Comparison of ENCODE assay signal across 13 cellular contexts in the genomic region with DNA sequence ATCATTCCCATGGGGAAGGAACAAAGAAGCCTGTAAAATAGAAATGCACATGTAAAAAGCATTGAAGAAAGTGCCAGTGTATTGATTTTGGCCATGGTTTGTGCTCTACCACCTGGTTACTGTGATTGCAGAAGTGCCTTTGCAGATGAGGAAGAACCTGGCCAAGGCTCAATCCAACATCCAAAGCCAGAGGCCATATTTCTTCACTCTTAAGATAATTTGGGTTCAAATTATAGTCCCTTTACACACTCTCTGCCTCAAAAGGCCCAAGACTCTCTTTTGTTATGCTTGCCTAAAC.
DNase-seq lines count a peak whose midpoint lies in the region; ATAC-seq, FAIRE-seq and TF ChIP-seq lines count a peak whose summit lies in the region.
"Had no signal": no experiment of that assay in that cellular context is flagged by ENCODE, and none has a peak within 500 bp of the region (broad histone marks: within the 10 kb centered on the region; RNA-seq: fewer than 3 reads in every experiment).

No MANE protein-coding gene starts in this region.

- H3K4me1 Mint-ChIP-seq in nephron progenitor cell: peaks cover 24% of the 10 kb centered on the region
- H3K4me1 Mint-ChIP-seq: activated naive CD8-positive, alpha-beta T cell treated with anti-CD3 and anti-CD28 coated beads, Interleukin-2, amount 10 ng/mL, durations not matched to agents 7 days and 5 days; CD4-positive, alpha-beta memory T cell had no signal

- FAIRE-seq in GM12891 (lab: Jason Lieb, UNC): no peak

- no peaks in the 10 kb centered on the region for H3K4me1 ChIP-seq in OCI-LY7 (ENCODE audit: insufficient read depth, low read length, poor library complexity, severe bottlenecking)

- peaks cover 3% of the 10 kb centered on the region for H3K9me3 Mint-ChIP-seq in nephron progenitor cell

- peak; percentile 41 for ATAC-seq in GM18502 (IDR thresholded peaks at IDR 0.05; ENCODE audit: poor library complexity, unreplicated experiment)
- ATAC-seq in GM19351 (IDR thresholded peaks at IDR 0.05; ENCODE audit: unreplicated experiment): peak; percentile 37
- peak; percentile 15 for ATAC-seq in HG03025 (IDR thresholded peaks at IDR 0.05; ENCODE audit: low FRiP score, unreplicated experiment)
- ATAC-seq in GM21390 (IDR thresholded peaks at IDR 0.05; ENCODE audit: unreplicated experiment): no peak
- ATAC-seq: activated CD8-positive, alpha-beta T cell treated with anti-CD3 and anti-CD28 coated beads, Interleukin-2, amount 10 ng/mL, durations not matched to agents 7 days and 5 days had no signal

- H3K27ac ChIP-seq in epithelial cell of prostate (peak overlapping the region; percentile 61), OCI-LY7 (ENCODE audit: low read depth, low read length, poor library complexity, severe bottlenecking) (no peak overlapping the region)

- no peak overlapping the region for H3K4me2 ChIP-seq in OCI-LY7 (ENCODE audit: low read length)

- no TSS peak for BruUV-seq in OCI-LY7 (replicated peaks; lab: Mats Ljungman, UMichigan)

- no peaks in the 10 kb centered on the region for H3K9me2 ChIP-seq in OCI-LY7 (ENCODE audit: insufficient read depth, low read length)

- H3K4me3 ChIP-seq in OCI-LY7 (ENCODE audit: low read depth, low read length, poor library complexity, severe bottlenecking): no peak overlapping the region

- intact Hi-C loops in OCI-LY7 (cut with micrococcal nuclease; ENCODE audit: unreplicated experiment): loop anchor here (5.0 kb wide), 1 partner anchor 116 kb away; no protein-coding TSS in a partner anchor

- H4K20me1 ChIP-seq in OCI-LY7 (ENCODE audit: insufficient read depth, low read length): no peaks in the 10 kb centered on the region

- POLR2A ChIA-PET in OCI-LY7 (lab: Charles Lee): no interaction called here

- no peaks in the 10 kb centered on the region for H3K9me3 ChIP-seq in OCI-LY7 (ENCODE audit: low read length)

- H3K27ac Mint-ChIP-seq in nephron progenitor cell: no peak overlapping the region
- H3K27ac Mint-ChIP-seq: activated CD8-positive, alpha-beta T cell treated with anti-CD3 and anti-CD28 coated beads, Interleukin-2, amount 10 ng/mL, durations not matched to agents 7 days and 5 days; activated naive CD8-positive, alpha-beta T cell treated with anti-CD3 and anti-CD28 coated beads, Interleukin-2, amount 10 ng/mL, durations not matched to agents 7 days and 5 days; CD4-positive, alpha-beta memory T cell; T-helper 1 cell treated with Interleukin-12 subunit alpha and Interleukin-12 subunit beta and Interleukin-4 antibody, amounts not matched to agents 30 μg/mL and 1 μg/mL, for 36 hours had no signal

- TF ChIP-seq POLR2A in GM12891 (IDR thresholded peaks at IDR 0.05; ENCODE audit: low read depth, low read length): no peak

- H3K27me3 Mint-ChIP-seq in nephron progenitor cell (ENCODE audit: low read depth, poor library complexity): peaks cover 13% of the 10 kb centered on the region

- TF ChIP-seq CTCF in OCI-LY7 (conservative IDR thresholded peaks at IDR 0.05; ENCODE audit: low read length) (no peak), nephron progenitor cell (IDR thresholded peaks at IDR 0.05) (no peak)

- no peaks in the 10 kb centered on the region for H3K36me3 Mint-ChIP-seq in nephron progenitor cell (ENCODE audit: low read depth)
- H3K36me3 Mint-ChIP-seq: activated naive CD8-positive, alpha-beta T cell treated with anti-CD3 and anti-CD28 coated beads, Interleukin-2, amount 10 ng/mL, durations not matched to agents 7 days and 5 days; CD4-positive, alpha-beta memory T cell had no signal

- DNase-seq in epithelial cell of prostate (ENCODE audit: low read depth, low spot score): no peak
- no peak for DNase-seq in OCI-LY7 (ENCODE audit: low spot score)
- no peak for DNase-seq in GM12891 (ENCODE audit: insufficient read length, low spot score)
- no peak for DNase-seq in nephron progenitor cell
- DNase-seq: activated CD8-positive, alpha-beta T cell treated with anti-CD3 and anti-CD28 coated beads, Interleukin-2, amount 10 ng/mL, durations not matched to agents 7 days and 5 days; activated naive CD8-positive, alpha-beta T cell treated with anti-CD3 and anti-CD28 coated beads, Interleukin-2, amount 10 ng/mL, durations not matched to agents 7 days and 5 days; CD4-positive, alpha-beta memory T cell; NCI-H748 treated with DMSO at 0.1 percent for 48 hours had no signal

- no peak overlapping the region; the same call in 1 of the 2 replicates for H2AFZ ChIP-seq in OCI-LY7 (ENCODE audit: low read length)

- no peak overlapping the region for H3K4me3 Mint-ChIP-seq in nephron progenitor cell
- H3K4me3 Mint-ChIP-seq: activated CD8-positive, alpha-beta T cell treated with anti-CD3 and anti-CD28 coated beads, Interleukin-2, amount 10 ng/mL, durations not matched to agents 7 days and 5 days; activated naive CD8-positive, alpha-beta T cell treated with anti-CD3 and anti-CD28 coated beads, Interleukin-2, amount 10 ng/mL, durations not matched to agents 7 days and 5 days; CD4-positive, alpha-beta memory T cell; T-helper 1 cell treated with Interleukin-12 subunit alpha and Interleukin-12 subunit beta and Interleukin-4 antibody, amounts not matched to agents 30 μg/mL and 1 μg/mL, for 36 hours had no signal

- CTCF ChIA-PET in OCI-LY7 (lab: Charles Lee; ENCODE audit: unreplicated experiment): no interaction called here

- no peaks in the 10 kb centered on the region for H3K36me3 ChIP-seq in OCI-LY7 (ENCODE audit: insufficient read depth, low read length)

- no peaks in the 10 kb centered on the region for H3K79me2 ChIP-seq in OCI-LY7 (ENCODE audit: insufficient read depth, low read depth, low read length)

TF ChIP-seq in GM12891, 5 proteins besides CTCF, POLR2A, EP300 and RAD21:
- TF ChIP-seq PAX5 (IDR thresholded peaks at IDR 0.05; ENCODE audit: insufficient read depth, low read length, severe bottlenecking) (no peak), TAF1 (IDR thresholded peaks at IDR 0.05; ENCODE audit: low read depth, low read length) (no peak), POU2F2 (IDR thresholded peaks at IDR 0.05; ENCODE audit: low read depth, low read length) (no peak), POLR2AphosphoS5 (IDR thresholded peaks at IDR 0.05; ENCODE audit: low read depth, low read length) (no peak), SPI1 (IDR thresholded peaks at IDR 0.05; ENCODE audit: low read depth, low read length) (no peak)
